18 cellular contexts compared by ENCODE assay signal in genomic region chr3:188911033-188911850, GRCh38.
"Had no signal": no experiment of that assay in that cellular context is flagged by ENCODE, and none has a peak within 500 bp of the region (broad histone marks: within the 10 kb centered on the region; RNA-seq: fewer than 3 reads in every experiment).

No MANE protein-coding gene starts in this region.

- H3K27me3 ChIP-seq: brain microvascular endothelial cell, spleen, suprapubic skin, upper lobe of left lung had no signal

- DNase-seq: activated CD4-positive, alpha-beta T cell treated with anti-CD3 and anti-CD28 coated beads, Interleukin-2, amount 50 U/mL, for 4 hours; activated CD4-positive, CD25-positive, alpha-beta regulatory T cell treated with anti-CD3 and anti-CD28 coated beads, Interleukin-2, amount 50 U/mL, for 72 hours; activated effector memory CD4-positive, alpha-beta T cell treated with anti-CD3 and anti-CD28 coated beads, Interleukin-2, amount 50 U/mL, for 16 hours; activated T-cell treated with anti-CD3 and anti-CD28 coated beads, Interleukin-2, amount 50 U/mL, for 24 hours; brain microvascular endothelial cell; endodermal cell; foreskin melanocyte; head of caudate nucleus; retina; spleen; stimulated activated CD4-positive, alpha-beta T cell treated with anti-CD3 and anti-CD28 coated beads, Interleukin-1b, Interleukin-23, amount 100 ng/mL, for 48 hours; upper lobe of left lung had no signal

- H3K9me3 ChIP-seq: suprapubic skin, upper lobe of left lung had no signal

- H3K4me3 Mint-ChIP-seq: activated T-cell treated with anti-CD3 and anti-CD28 coated beads, Interleukin-2, amount 50 U/mL, for 24 hours; endodermal cell; memory B cell; stimulated activated memory B cell treated with anti-CD40 and anti-IgM and Interleukin-4, amounts not matched to agents 10 μg/mL and 1 μg/mL and 100 μg/mL, for 72 hours had no signal

- H3K27ac Mint-ChIP-seq: activated T-cell treated with anti-CD3 and anti-CD28 coated beads, Interleukin-2, amount 50 U/mL, for 24 hours; endodermal cell; memory B cell; stimulated activated memory B cell treated with anti-CD40 and anti-IgM and Interleukin-4, amounts not matched to agents 10 μg/mL and 1 μg/mL and 100 μg/mL, for 72 hours had no signal

- H3K36me3 ChIP-seq: brain microvascular endothelial cell, spleen, suprapubic skin, upper lobe of left lung had no signal

- H3K27me3 Mint-ChIP-seq: activated T-cell treated with anti-CD3 and anti-CD28 coated beads, Interleukin-2, amount 50 U/mL, for 24 hours; stimulated activated memory B cell treated with anti-CD40 and anti-IgM and Interleukin-4, amounts not matched to agents 10 μg/mL and 1 μg/mL and 100 μg/mL, for 72 hours had no signal

- H3K36me3 Mint-ChIP-seq: memory B cell; stimulated activated memory B cell treated with anti-CD40 and anti-IgM and Interleukin-4, amounts not matched to agents 10 μg/mL and 1 μg/mL and 100 μg/mL, for 72 hours had no signal

- H3K4me1 ChIP-seq: parathyroid adenoma had no signal

- H3K4me3 ChIP-seq: spleen, suprapubic skin, upper lobe of left lung had no signal

- H3K27ac ChIP-seq: brain microvascular endothelial cell, parathyroid adenoma, suprapubic skin, upper lobe of left lung had no signal

- H3K4me1 Mint-ChIP-seq: endodermal cell had no signal

- ATAC-seq: activated naive CD4-positive, alpha-beta T cell treated with anti-CD3 and anti-CD28 coated beads, Interleukin-2, amount 50 U/mL, for 72 hours; left lobe of liver; stimulated activated memory B cell treated with anti-CD40 and anti-IgM and Interleukin-4, amounts not matched to agents 10 μg/mL and 1 μg/mL and 100 μg/mL, for 72 hours had no signal

- H3K9me3 Mint-ChIP-seq: endodermal cell; stimulated activated memory B cell treated with anti-CD40 and anti-IgM and Interleukin-4, amounts not matched to agents 10 μg/mL and 1 μg/mL and 100 μg/mL, for 72 hours had no signal
